In the genomic region with DNA sequence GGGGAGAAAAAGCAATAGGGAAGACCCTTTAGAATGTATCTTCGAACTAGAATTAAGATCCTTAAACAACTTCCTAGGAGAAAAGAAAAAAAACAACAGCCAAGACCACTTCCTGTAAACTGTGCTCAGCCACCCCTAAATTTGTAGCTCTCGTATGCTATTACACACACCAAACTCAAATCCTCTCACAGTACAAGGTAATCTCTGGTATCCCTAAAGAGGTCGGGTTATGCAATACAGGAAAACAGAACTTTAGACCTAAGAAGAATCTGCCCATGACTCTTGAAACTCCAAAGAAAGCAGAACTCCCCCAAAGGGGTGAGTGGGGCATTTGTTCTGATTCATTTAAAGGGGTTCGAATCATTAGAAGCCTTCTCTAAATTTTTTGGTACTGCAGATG, we compare ENCODE assay signal across 10 cellular contexts.
DNase-seq lines count a peak whose midpoint lies in the region; ATAC-seq and TF ChIP-seq lines count a peak whose summit lies in the region.
"Had no signal": no experiment of that assay in that cellular context is flagged by ENCODE, and none has a peak within 500 bp of the region (broad histone marks: within the 10 kb centered on the region; RNA-seq: fewer than 3 reads in every experiment).

No MANE protein-coding gene starts in this region.

- TF ChIP-seq CTCF in DND-41 (IDR thresholded peaks at IDR 0.05; ENCODE audit: borderline replicate concordance, extremely low read depth, low read length, poor library complexity, severe bottlenecking) (no peak), liver (IDR thresholded peaks at IDR 0.05; ENCODE audit: low read depth, low read length, missing input control) (no peak)

- peak overlapping the region; percentile 63 for H3K4me2 ChIP-seq in DND-41 (ENCODE audit: insufficient read depth, low read length)

- peak; percentile 85 for ATAC-seq in DND-41 (ENCODE audit: insufficient read depth, low read depth)
- ATAC-seq in GM21825 (IDR thresholded peaks at IDR 0.05; ENCODE audit: unreplicated experiment) = peak; percentile 41
- ATAC-seq in GM21737 (IDR thresholded peaks at IDR 0.05; ENCODE audit: unreplicated experiment) = no peak

- WGBS in liver = 41% methylated on average over 4 of the region's 4 CpGs

- H3K9ac ChIP-seq in DND-41 (ENCODE audit: low read depth, low read length) = peak overlapping the region; percentile 61
- H3K9ac ChIP-seq in liver (ENCODE audit: low read depth in 1 of 2, low read length in 2 of 2) = no peak overlapping the region

- DNase-seq in DND-41 (peak; percentile 22), SJSA1 (ENCODE audit: low read depth in 1 of 2, low spot score in 2 of 2) (no peak), T1000 (lab: John Stamatoyannopoulos, UW) (no peak), COLO668 (lab: John Stamatoyannopoulos, UW; ENCODE audit: unreplicated experiment) (no peak)
- no peak for DNase-seq in activated effector memory CD4-positive, alpha-beta T cell treated with anti-CD3 and anti-CD28 coated beads, Interleukin-2, amount 50 U/mL, for 16 hours
- DNase-seq: activated T-cell treated with anti-CD3 and anti-CD28 coated beads, Interleukin-2, amount 50 U/mL, for 48 hours; NCI-H2171 treated with DMSO at 0.1 percent for 48 hours had no signal

- H3K27ac ChIP-seq in DND-41 (ENCODE audit: low read length) (peak overlapping the region; percentile 90), SJSA1 (peak overlapping the region; percentile 82), liver (ENCODE audit: low read depth in 1 of 2, low read length in 2 of 2) (no peak overlapping the region)

- H2AFZ ChIP-seq in DND-41 (ENCODE audit: low read depth, low read length) = peak overlapping the region; percentile 74

- H3K79me2 ChIP-seq in DND-41 (ENCODE audit: insufficient read depth, low read length) = no peaks in the 10 kb centered on the region

- no peaks in the 10 kb centered on the region for H3K36me3 ChIP-seq in DND-41 (ENCODE audit: insufficient read depth, low read length)
- no peaks in the 10 kb centered on the region for H3K36me3 ChIP-seq in SJSA1
- H3K36me3 ChIP-seq in liver (ENCODE audit: control insufficient read depth in 4 of 4, insufficient read depth in 3 of 4, low read depth in 1 of 4, low read length in 3 of 4) = no peaks in the 10 kb centered on the region

- H4K20me1 ChIP-seq in DND-41 (ENCODE audit: insufficient read depth, low read length) = no peaks in the 10 kb centered on the region

- H3K27me3 ChIP-seq in DND-41 (ENCODE audit: insufficient read depth, low read length, poor library complexity) (no peaks in the 10 kb centered on the region), SJSA1 (replicated peaks) (no peaks in the 10 kb centered on the region), liver (ENCODE audit: control insufficient read depth in 4 of 4, insufficient read depth in 4 of 4, low read length in 3 of 4) (peaks cover 0 to 3% (median 0%) of the 10 kb centered on the region in 4 donors)

- peak overlapping the region in 1 of 2 experiments; percentile 54; a peak in 2 of 4 replicates for H3K4me3 ChIP-seq in DND-41 (ENCODE audit: low read depth in 1 of 2, low read length in 2 of 2)
- peak overlapping the region; percentile 9 for H3K4me3 ChIP-seq in SJSA1
- no peak overlapping the region for H3K4me3 ChIP-seq in liver (ENCODE audit: low read depth in 1 of 3, low read length in 3 of 3)

- H3K4me1 ChIP-seq in DND-41 (ENCODE audit: insufficient read depth, low read length) (peaks cover 28% of the 10 kb centered on the region), SJSA1 (replicated peaks) (peaks cover 16% of the 10 kb centered on the region), liver (ENCODE audit: control insufficient read depth in 4 of 4, insufficient read depth in 4 of 4, low read length in 3 of 4) (no peaks in the 10 kb centered on the region)

- TF ChIP-seq RAD21 in liver (IDR thresholded peaks at IDR 0.05) = no peak

- H3K9me3 ChIP-seq in DND-41 (ENCODE audit: insufficient read depth, low read length, severe bottlenecking) (no peaks in the 10 kb centered on the region), SJSA1 (replicated peaks) (no peaks in the 10 kb centered on the region), liver (ENCODE audit: control insufficient read depth in 4 of 4, low read length in 3 of 4) (no peaks in the 10 kb centered on the region)

TF ChIP-seq in liver, 16 proteins besides CTCF, POLR2A, EP300 and RAD21:
- TF ChIP-seq FOXA1 (IDR thresholded peaks at IDR 0.05) (no peak), HNF4A (conservative IDR thresholded peaks at IDR 0.05) (peak; percentile 9 to 30)

Comparison
In these comparisons a context has a peak if more than half of its experiments do, and no peak if none do; other contexts are left out.
1. H3K27ac ChIP-seq: peak in DND-41 (single experiment) and SJSA1 (single experiment); none in liver (0 of 2).